In genomic region chr7:98321301-98321700, GRCh38 we compare ENCODE assay signal across 15 cellular contexts.
"Had no signal": no experiment of that assay in that cellular context is flagged by ENCODE, and none has a peak within 500 bp of the region (broad histone marks: within the 10 kb centered on the region; RNA-seq: fewer than 3 reads in every experiment).

No MANE protein-coding gene starts in this region.

- ATAC-seq: activated CD4-positive, alpha-beta T cell treated with anti-CD3 and anti-CD28 coated beads for 36 hours; foreskin keratinocyte; natural killer cell treated with Interleukin-12 subunit alpha and Interleukin-12 subunit beta and Interleukin-15 and Interleukin-18, amount 100 ng/mL, for 72 hours had no signal

- H3K27me3 ChIP-seq: cardiac muscle cell, foreskin keratinocyte, hepatocyte had no signal

- H3K27ac ChIP-seq: cardiac muscle cell, epithelial cell of prostate, foreskin keratinocyte, hepatocyte, tibial artery had no signal

- H3K4me1 ChIP-seq: foreskin keratinocyte, tibial artery had no signal

- DNase-seq: activated CD4-positive, alpha-beta T cell treated with anti-CD3 and anti-CD28 coated beads for 36 hours; activated CD4-positive, alpha-beta T cell treated with anti-CD3 and anti-CD28 coated beads, Interleukin-2, amount 50 U/mL, for 48 hours; activated T-cell treated with anti-CD3 and anti-CD28 coated beads for 4 hours; endodermal cell; foreskin keratinocyte; retina; stimulated activated CD8-positive, alpha-beta memory T cell treated with anti-CD3 and anti-CD28 coated beads, Interleukin-4, amount 100 ng/mL, for 48 hours; stimulated activated naive CD4-positive, alpha-beta T cell; substantia nigra; tibial artery had no signal

- H3K4me3 ChIP-seq: cardiac muscle cell, hepatocyte, lung, tibial artery had no signal

- H3K36me3 ChIP-seq: cardiac muscle cell had no signal
